Comparison of ENCODE assay signal across 25 cellular contexts in genomic region chr17:34305606-34306005, GRCh38. TPM values are rescaled to one million over a fixed set of nuclear protein-coding genes. Genes with fewer than 3 reads are reported as not detected.
DNase-seq lines count a peak whose midpoint lies in the region; ATAC-seq, FAIRE-seq and TF ChIP-seq lines count a peak whose summit lies in the region.
"Had no signal": no experiment of that assay in that cellular context is flagged by ENCODE, and none has a peak within 500 bp of the region (broad histone marks: within the 10 kb centered on the region; RNA-seq: fewer than 3 reads in every experiment).

No MANE protein-coding gene starts in this region.

- TF ChIP-seq EP300 in esophagus muscularis mucosa (IDR thresholded peaks at IDR 0.05) = no peak

- no peak for TF ChIP-seq POLR2A in esophagus muscularis mucosa (IDR thresholded peaks at IDR 0.05; ENCODE audit: low read depth)

- H3K4me3 ChIP-seq in AG10803 (ENCODE audit: low read length) (no peak overlapping the region), esophagus muscularis mucosa (no peak overlapping the region)
- H3K4me3 ChIP-seq: BLaER1 treated with 17β-estradiol and CSF1 and Interleukin-3, amounts not matched to agents 10 nM and 100 nM; PC-9; SJSA1 had no signal

- H3K36me3 ChIP-seq in esophagus muscularis mucosa = no peaks in the 10 kb centered on the region
- H3K36me3 ChIP-seq: BLaER1 treated with 17β-estradiol and CSF1 and Interleukin-3, amounts not matched to agents 10 nM and 100 nM; SJSA1 had no signal

- TF ChIP-seq CTCF in AG10803 (conservative IDR thresholded peaks at IDR 0.05; ENCODE audit: low read length) (no peak), esophagus muscularis mucosa (IDR thresholded peaks at IDR 0.05) (no peak)

- intact Hi-C loops in esophagus muscularis mucosa (cut with DNase I) = loop anchor here (1.0 kb wide), 2 partner anchors 56 to 105 kb away; no protein-coding TSS in a partner anchor

- H3K27ac ChIP-seq in esophagus muscularis mucosa (replicated peaks in 1 of 4) = no peak overlapping the region
- H3K27ac ChIP-seq: PC-9, SJSA1 had no signal

- H3K27me3 ChIP-seq in esophagus muscularis mucosa = no peaks in the 10 kb centered on the region
- H3K27me3 ChIP-seq: BLaER1 treated with 17β-estradiol and CSF1 and Interleukin-3, amounts not matched to agents 10 nM and 100 nM; SJSA1 had no signal

- ATAC-seq in HG02852 (IDR thresholded peaks at IDR 0.05; ENCODE audit: unreplicated experiment) = no peak
- ATAC-seq in GM21515 (IDR thresholded peaks at IDR 0.05; ENCODE audit: unreplicated experiment) = no peak
- ATAC-seq: HepG2 had no signal

- H3K4me1 ChIP-seq in esophagus muscularis mucosa = peaks cover 26 to 40% (median 30%) of the 10 kb centered on the region in 4 donors

- no peaks in the 10 kb centered on the region for H3K9me3 ChIP-seq in esophagus muscularis mucosa
- H3K9me3 ChIP-seq: BLaER1 treated with 17β-estradiol and CSF1 and Interleukin-3, amounts not matched to agents 10 nM and 100 nM; SJSA1 had no signal

- FAIRE-seq in HTR-8/SVneo (lab: Jason Lieb, UNC) = no peak
- FAIRE-seq: D721Med, GM12891, GM18507, HepG2 had no signal

- DNase-seq in AG10803 (ENCODE audit: low read depth) (peak; percentile 37), astrocyte of the hippocampus (ENCODE audit: low read depth, low spot score) (peak; percentile 17), esophagus muscularis mucosa (ENCODE audit: extremely low spot score) (peak; percentile 37), HTR-8/SVneo (ENCODE audit: insufficient read length, low spot score) (no peak)
- DNase-seq: CD8-positive, alpha-beta memory T cell; DND-41; GF-D8; HFFc6; NCI-H1048; NCI-H1436 treated with DMSO at 0.1 percent for 48 hours; NCI-H2081; NCI-H510A; NCI-H82; PC-9 had no signal

RNA-seq across cellular contexts. Expression of gene CCL8, which starts 13.6 kb away (rescaled TPM):
- total RNA-seq in esophagus muscularis mucosa = 1 to 10 TPM in 1 of 4 donors, not detected in 3; 2.0 TPM
- total RNA-seq: A172; CD8-positive, alpha-beta memory T cell; H4; HepG2; HFFc6; MCF 10A; PC-9; SJSA1 had no signal

RNA-seq across cellular contexts. Expression of gene CCL11, which starts 20.1 kb away (rescaled TPM):
- total RNA-seq in esophagus muscularis mucosa = 1 to 10 TPM; 2.0 to 8.8 (median 6.6) TPM
- total RNA-seq: A172; CD8-positive, alpha-beta memory T cell; H4; HepG2; HFFc6; MCF 10A; PC-9; SJSA1 had no signal

RNA-seq across cellular contexts. Expression of gene CCL7, which starts 35.6 kb away (rescaled TPM):
- total RNA-seq in esophagus muscularis mucosa = under 1 TPM in 1 of 4 donors, not detected in 3; 0.83 TPM
- total RNA-seq: A172; CD8-positive, alpha-beta memory T cell; H4; HepG2; HFFc6; MCF 10A; PC-9; SJSA1 had no signal

RNA-seq across cellular contexts. Expression of gene CCL2, which starts 50.5 kb away (rescaled TPM):
- total RNA-seq in esophagus muscularis mucosa = 100 to 1,000 TPM in 1 of 4 donors, 10 to 100 TPM in 2, 1 to 10 TPM in 1; 7.1 to 514 (median 20.8) TPM
- total RNA-seq: HepG2, PC-9 had no signal

RNA-seq across cellular contexts. Expression of gene CCL13, which starts 50.7 kb away (rescaled TPM):
- total RNA-seq in esophagus muscularis mucosa = 1 to 10 TPM in 2 of 4 donors, under 1 TPM in 1, not detected in 1; 0.78 to 3.6 (median 2.0) TPM
- total RNA-seq: A172; CD8-positive, alpha-beta memory T cell; H4; HepG2; HFFc6; MCF 10A; PC-9; SJSA1 had no signal
